15 cellular contexts compared by ENCODE assay signal in genomic region chr10:23035569-23035968, GRCh38. TPM values are rescaled to one million over a fixed set of nuclear protein-coding genes. Genes with fewer than 3 reads are reported as not detected.
DNase-seq lines count a peak whose midpoint lies in the region; ATAC-seq and TF ChIP-seq lines count a peak whose summit lies in the region.
"Had no signal": no experiment of that assay in that cellular context is flagged by ENCODE, and none has a peak within 500 bp of the region (broad histone marks: within the 10 kb centered on the region; RNA-seq: fewer than 3 reads in every experiment).

No MANE protein-coding gene starts in this region.

- H3K36me3 Mint-ChIP-seq in activated CD8-positive, alpha-beta T cell treated with anti-CD3 and anti-CD28 coated beads for 36 hours (ENCODE audit: low read depth): no peaks in the 10 kb centered on the region
- H3K36me3 Mint-ChIP-seq: stimulated activated memory B cell treated with anti-CD40 and anti-IgM and Interleukin-4, amounts not matched to agents 10 μg/mL and 1 μg/mL and 100 μg/mL, for 72 hours had no signal

- H3K4me3 Mint-ChIP-seq in activated CD8-positive, alpha-beta T cell treated with anti-CD3 and anti-CD28 coated beads for 36 hours: no peak overlapping the region
- H3K4me3 Mint-ChIP-seq: central memory CD8-positive, alpha-beta T cell; stimulated activated memory B cell treated with anti-CD40 and anti-IgM and Interleukin-4, amounts not matched to agents 10 μg/mL and 1 μg/mL and 100 μg/mL, for 72 hours had no signal

- no peak overlapping the region for H3K27ac ChIP-seq in AG04450 (ENCODE audit: low read depth, low read length)
- no peak overlapping the region for H3K27ac ChIP-seq in foreskin keratinocyte
- H3K27ac ChIP-seq in aorta (ENCODE audit: low read depth in 1 of 2, low read length in 2 of 2): no peak overlapping the region
- H3K27ac ChIP-seq: heart left ventricle had no signal

- intact Hi-C loops in aorta (cut with DNase I): no loop called here
- intact Hi-C loops in activated CD8-positive, alpha-beta T cell treated with anti-CD3 and anti-CD28 coated beads for 36 hours (cut with micrococcal nuclease): no loop called here

- CTCF ChIA-PET in AG04450 (lab: Charles Lee): no interaction called here
- CTCF ChIA-PET in activated CD8-positive, alpha-beta T cell treated with anti-CD3 and anti-CD28 coated beads for 36 hours (lab: Charles Lee): no interaction called here

- ATAC-seq in foreskin keratinocyte (peak; percentile 79), aorta (ENCODE audit: low FRiP score) (no peak), GM21723 (IDR thresholded peaks at IDR 0.05; ENCODE audit: unreplicated experiment) (no peak)
- ATAC-seq in activated CD8-positive, alpha-beta T cell treated with anti-CD3 and anti-CD28 coated beads for 36 hours: no peak
- ATAC-seq: stimulated activated memory B cell treated with anti-CD40 and anti-IgM and Interleukin-4, amounts not matched to agents 10 μg/mL and 1 μg/mL and 100 μg/mL, for 72 hours had no signal

- H3K27me3 Mint-ChIP-seq in activated CD8-positive, alpha-beta T cell treated with anti-CD3 and anti-CD28 coated beads for 36 hours: peaks cover 19% of the 10 kb centered on the region

- H3K4me1 ChIP-seq in foreskin keratinocyte (no peaks in the 10 kb centered on the region), aorta (ENCODE audit: control insufficient read depth in 1 of 2, insufficient read depth in 2 of 2, low read length in 2 of 2) (no peaks in the 10 kb centered on the region)

- H3K27me3 ChIP-seq in AG04450 (ENCODE audit: control insufficient read depth, insufficient read depth, low read length) (no peaks in the 10 kb centered on the region), foreskin keratinocyte (peaks cover 19% of the 10 kb centered on the region), aorta (ENCODE audit: control insufficient read depth in 1 of 2, insufficient read depth in 2 of 2, low read length in 1 of 2) (no peaks in the 10 kb centered on the region)

- TF ChIP-seq CTCF in AG04450 (IDR thresholded peaks at IDR 0.05; ENCODE audit: low read depth, low read length): peak; percentile 30; the same call in 1 of the 2 replicates
- peak; percentile 21; the same call in 1 of the 2 replicates for TF ChIP-seq CTCF in GM12875 (IDR thresholded peaks at IDR 0.05; ENCODE audit: borderline replicate concordance, insufficient read depth, low read depth, low read length)
- peak; percentile 40 for TF ChIP-seq CTCF in foreskin keratinocyte (conservative IDR thresholded peaks at IDR 0.05)
- no peak for TF ChIP-seq CTCF in activated CD8-positive, alpha-beta T cell treated with anti-CD3 and anti-CD28 coated beads for 36 hours (IDR thresholded peaks at IDR 0.05)

- no peak overlapping the region for H3K27ac Mint-ChIP-seq in activated CD8-positive, alpha-beta T cell treated with anti-CD3 and anti-CD28 coated beads for 36 hours
- H3K27ac Mint-ChIP-seq: stimulated activated memory B cell treated with anti-CD40 and anti-IgM and Interleukin-4, amounts not matched to agents 10 μg/mL and 1 μg/mL and 100 μg/mL, for 72 hours had no signal

- no peaks in the 10 kb centered on the region for H3K4me1 Mint-ChIP-seq in activated CD8-positive, alpha-beta T cell treated with anti-CD3 and anti-CD28 coated beads for 36 hours (ENCODE audit: low read depth)
- H3K4me1 Mint-ChIP-seq: central memory CD8-positive, alpha-beta T cell; stimulated activated memory B cell treated with anti-CD40 and anti-IgM and Interleukin-4, amounts not matched to agents 10 μg/mL and 1 μg/mL and 100 μg/mL, for 72 hours had no signal

- no peak overlapping the region for H3K4me3 ChIP-seq in AG04450 (ENCODE audit: low read depth, low read length)
- H3K4me3 ChIP-seq in GM12875 (ENCODE audit: low read depth, low read length): no peak overlapping the region
- no peak overlapping the region for H3K4me3 ChIP-seq in aorta (ENCODE audit: low read length in 2 of 2)
- H3K4me3 ChIP-seq: heart left ventricle had no signal

- H3K9me3 ChIP-seq in AG04450 (ENCODE audit: control insufficient read depth, insufficient read depth, low read length) (no peaks in the 10 kb centered on the region), aorta (ENCODE audit: control insufficient read depth, low read length) (peaks cover 4% of the 10 kb centered on the region)

- no peaks in the 10 kb centered on the region for H3K36me3 ChIP-seq in aorta (ENCODE audit: control insufficient read depth in 1 of 2, insufficient read depth in 2 of 2, low read length in 1 of 2)
- H3K36me3 ChIP-seq: heart left ventricle had no signal

- POLR2A ChIA-PET in AG04450 (lab: Yijun Ruan, JAX): no interaction called here
- POLR2A ChIA-PET in activated CD8-positive, alpha-beta T cell treated with anti-CD3 and anti-CD28 coated beads for 36 hours (lab: Charles Lee): no interaction called here

- no peak for DNase-seq in AG04450 (ENCODE audit: low read depth, low spot score)
- DNase-seq in SK-N-DZ (ENCODE audit: low spot score): peak; percentile 29
- DNase-seq in foreskin keratinocyte: peak in 1 of 2 donors; percentile 4
- no peak for DNase-seq in aorta
- no peak for DNase-seq in activated CD8-positive, alpha-beta T cell treated with anti-CD3 and anti-CD28 coated beads for 36 hours
- DNase-seq in GF-D8 (lab: John Stamatoyannopoulos, UW): no peak
- DNase-seq: activated T-cell treated with anti-CD3 and anti-CD28 coated beads for 4 hours; heart left ventricle; NCI-H345; stimulated activated CD4-positive, alpha-beta T cell treated with anti-CD3 and anti-CD28 coated beads, Interleukin-12 subunit alpha, Interleukin-12 subunit beta, amount 100 ng/mL, for 4 hours; T-helper 2 cell had no signal

- no peaks in the 10 kb centered on the region for H3K9me3 Mint-ChIP-seq in activated CD8-positive, alpha-beta T cell treated with anti-CD3 and anti-CD28 coated beads for 36 hours
- H3K9me3 Mint-ChIP-seq: central memory CD8-positive, alpha-beta T cell had no signal

RNA-seq across cellular contexts. Expression of gene MSRB2, which starts 59.8 kb away (rescaled TPM):
- polyA plus RNA-seq in AG04450 (2011; rRNA removed) (56.5 and 63.0 TPM in 2 replicates), foreskin keratinocyte (36.1 and 44.8 TPM in 2 replicates), aorta (10 to 100 TPM; 27.0 to 34.7 TPM)
- 20.8 and 23.7 TPM in 2 replicates for polyA minus RNA-seq in AG04450 (2011; rRNA and poly(A)+ RNA removed)
- 16.3 and 25.7 TPM in 2 replicates for polyA plus RNA-seq in SK-N-DZ (2014; cell fraction: cytosol; rRNA removed)
- polyA plus RNA-seq in SK-N-DZ (2014; cell fraction: nucleus; rRNA removed): 17.8 and 19.9 TPM in 2 replicates
- total RNA-seq in foreskin keratinocyte (13.6 and 17.0 TPM in 2 replicates), aorta (10 to 100 TPM; 30.4 to 34.5 TPM)
- 1 to 10 TPM; 6.9 to 9.1 TPM for total RNA-seq in activated CD8-positive, alpha-beta T cell treated with anti-CD3 and anti-CD28 coated beads for 36 hours
